In genomic region chr15:36914962-36915808, GRCh38 we compare ENCODE assay signal across 15 cellular contexts.
A peak's percentile ranks its signal among the peaks of the same experiment; 100 is the strongest.
DNase-seq lines count a peak whose midpoint lies in the region; ATAC-seq and TF ChIP-seq lines count a peak whose summit lies in the region.
"Had no signal": no experiment of that assay in that cellular context is flagged by ENCODE, and none has a peak within 500 bp of the region (broad histone marks: within the 10 kb centered on the region; RNA-seq: fewer than 3 reads in every experiment).

No MANE protein-coding gene starts in this region.

- H3K4me3 Mint-ChIP-seq in MCF 10A (ENCODE audit: unreplicated experiment), result no peak overlapping the region
- peak overlapping the region; percentile 29 for H3K4me3 Mint-ChIP-seq in nephron progenitor cell
- H3K4me3 Mint-ChIP-seq: activated CD8-positive, alpha-beta T cell treated with anti-CD3 and anti-CD28 coated beads, Interleukin-2, amount 10 ng/mL, durations not matched to agents 7 days and 5 days; effector memory CD8-positive, alpha-beta T cell; immature natural killer cell had no signal

- 17 to 25% methylated on average over 3 of the region's 3 CpGs for WGBS in aorta, 2 donors

- H3K36me3 Mint-ChIP-seq in MCF 10A (ENCODE audit: insufficient read depth, unreplicated experiment) (no peaks in the 10 kb centered on the region), nephron progenitor cell (ENCODE audit: low read depth) (peaks cover 72% of the 10 kb centered on the region)
- H3K36me3 Mint-ChIP-seq: immature natural killer cell had no signal

- peak; percentile 80 for ATAC-seq in aorta (ENCODE audit: low FRiP score)
- no peak for ATAC-seq in GM18870 (IDR thresholded peaks at IDR 0.05; ENCODE audit: unreplicated experiment)
- no peak for ATAC-seq in HG03571 (IDR thresholded peaks at IDR 0.05; ENCODE audit: unreplicated experiment)
- ATAC-seq in HG03139 (IDR thresholded peaks at IDR 0.05; ENCODE audit: unreplicated experiment), result no peak
- ATAC-seq: activated CD8-positive, alpha-beta T cell treated with anti-CD3 and anti-CD28 coated beads, Interleukin-2, amount 10 ng/mL, durations not matched to agents 7 days and 5 days; effector memory CD8-positive, alpha-beta T cell had no signal

- H3K4me1 ChIP-seq in breast epithelium (no peaks in the 10 kb centered on the region), aorta (ENCODE audit: control insufficient read depth in 1 of 2, insufficient read depth in 2 of 2, low read length in 2 of 2) (no peaks in the 10 kb centered on the region)
- H3K4me1 ChIP-seq: gastrocnemius medialis had no signal

- H3K4me1 Mint-ChIP-seq in MCF 10A (ENCODE audit: insufficient read depth, unreplicated experiment), result peaks cover 5% of the 10 kb centered on the region
- peaks cover 56% of the 10 kb centered on the region for H3K4me1 Mint-ChIP-seq in nephron progenitor cell
- H3K4me1 Mint-ChIP-seq: immature natural killer cell had no signal

- no peak for TF ChIP-seq POLR2A in breast epithelium (IDR thresholded peaks at IDR 0.05)

- no peak for TF ChIP-seq CTCF in breast epithelium (IDR thresholded peaks at IDR 0.05)
- no peak for TF ChIP-seq CTCF in MCF 10A (IDR thresholded peaks at IDR 0.05; ENCODE audit: unreplicated experiment)
- TF ChIP-seq CTCF in fibroblast of the aortic adventitia (IDR thresholded peaks at IDR 0.05; ENCODE audit: insufficient read depth, low read length), result no peak
- no peak for TF ChIP-seq CTCF in nephron progenitor cell (IDR thresholded peaks at IDR 0.05)

- H3K36me3 ChIP-seq in breast epithelium (no peaks in the 10 kb centered on the region), aorta (ENCODE audit: control insufficient read depth in 1 of 2, insufficient read depth in 2 of 2, low read length in 1 of 2) (peaks cover 0 to 1% of the 10 kb centered on the region in 2 donors)
- H3K36me3 ChIP-seq: brain microvascular endothelial cell, gastrocnemius medialis had no signal

- H3K27ac ChIP-seq in breast epithelium (peak overlapping the region; percentile 3 to 60), aorta (ENCODE audit: low read depth in 1 of 2, low read length in 2 of 2) (no peak overlapping the region)
- H3K27ac ChIP-seq: brain microvascular endothelial cell, gastrocnemius medialis had no signal

- BruUV-seq in MCF 10A (replicated peaks; lab: Mats Ljungman, UMichigan), result no TSS peak

- POLR2A ChIA-PET in MCF 10A (lab: Yijun Ruan, JAX), result interaction anchor here (1.0 kb wide), 1 partner anchor 336 kb away, joined by 3 read pairs; the partner anchor contains the start of gene CDIN1

- intact Hi-C loops in breast epithelium (cut with DNase I; ENCODE audit: low total_unique reads) (loop anchor here (5.0 kb wide), 1 partner anchor 78 kb away; no protein-coding TSS in a partner anchor), MCF 10A (cut with micrococcal nuclease) (no loop called here), aorta (cut with DNase I) (no loop called here)

- no peak overlapping the region for H3K27ac Mint-ChIP-seq in MCF 10A (ENCODE audit: low read depth, unreplicated experiment)
- H3K27ac Mint-ChIP-seq in nephron progenitor cell, result peak overlapping the region; percentile 81
- H3K27ac Mint-ChIP-seq: activated CD8-positive, alpha-beta T cell treated with anti-CD3 and anti-CD28 coated beads, Interleukin-2, amount 10 ng/mL, durations not matched to agents 7 days and 5 days; effector memory CD8-positive, alpha-beta T cell; immature natural killer cell had no signal

- CTCF ChIA-PET in MCF 10A (lab: Yijun Ruan, JAX), result interaction anchor here (0.6 to 2.9 kb wide), 3 partner anchors 32 to 155 kb away, joined by 4 to 8 read pairs (median 6); no protein-coding TSS in a partner anchor

- H3K27me3 Mint-ChIP-seq in MCF 10A (ENCODE audit: insufficient read depth, unreplicated experiment) (no peaks in the 10 kb centered on the region), nephron progenitor cell (ENCODE audit: low read depth, poor library complexity) (no peaks in the 10 kb centered on the region)
- H3K27me3 Mint-ChIP-seq: effector memory CD8-positive, alpha-beta T cell had no signal

- no peak for DNase-seq in breast epithelium (ENCODE audit: low spot score in 2 of 2)
- no peak for DNase-seq in MCF 10A (ENCODE audit: unreplicated experiment)
- peak; percentile 77 for DNase-seq in fibroblast of the aortic adventitia (ENCODE audit: low read depth)
- DNase-seq in nephron progenitor cell, result no peak
- DNase-seq in aorta, result no peak
- DNase-seq: activated CD8-positive, alpha-beta T cell treated with anti-CD3 and anti-CD28 coated beads, Interleukin-2, amount 10 ng/mL, durations not matched to agents 7 days and 5 days; activated effector memory CD4-positive, alpha-beta T cell treated with Interleukin-2 at 50 U/mL for 16 hours; brain microvascular endothelial cell; effector memory CD8-positive, alpha-beta T cell; gastrocnemius medialis; immature natural killer cell; stimulated activated CD4-positive, alpha-beta T cell treated with anti-CD3 and anti-CD28 coated beads, Interleukin-1b, Interleukin-23, amount 100 ng/mL, for 48 hours had no signal

- H3K9me3 Mint-ChIP-seq in MCF 10A (ENCODE audit: unreplicated experiment), result no peaks in the 10 kb centered on the region
- H3K9me3 Mint-ChIP-seq in nephron progenitor cell, result no peaks in the 10 kb centered on the region

- H3K9me3 ChIP-seq in breast epithelium (no peaks in the 10 kb centered on the region), aorta (ENCODE audit: control insufficient read depth, low read length) (no peaks in the 10 kb centered on the region)
- H3K9me3 ChIP-seq: gastrocnemius medialis had no signal

- H3K27me3 ChIP-seq in breast epithelium (no peaks in the 10 kb centered on the region), aorta (ENCODE audit: control insufficient read depth in 1 of 2, insufficient read depth in 2 of 2, low read length in 1 of 2) (no peaks in the 10 kb centered on the region)
- H3K27me3 ChIP-seq: brain microvascular endothelial cell, gastrocnemius medialis had no signal

- no peak overlapping the region for H3K4me3 ChIP-seq in breast epithelium
- H3K4me3 ChIP-seq in fibroblast of the aortic adventitia (ENCODE audit: low read depth, low read length), result no peak overlapping the region
- H3K4me3 ChIP-seq in aorta (ENCODE audit: low read length in 2 of 2), result no peak overlapping the region
- H3K4me3 ChIP-seq: gastrocnemius medialis had no signal

Comparison
In these comparisons a context has a peak if more than half of its experiments do, and no peak if none do; other contexts are left out.
1. H3K27ac ChIP-seq: peak in breast epithelium (2 of 2); none in aorta (0 of 2).